ENCODE assay signal across 13 cellular contexts in genomic region chr14:59245809-59246295, GRCh38. TPM values are rescaled to one million over a fixed set of nuclear protein-coding genes. Genes with fewer than 3 reads are reported as not detected.
DNase-seq lines count a peak whose midpoint lies in the region; ATAC-seq and TF ChIP-seq lines count a peak whose summit lies in the region.
"Had no signal": no experiment of that assay in that cellular context is flagged by ENCODE, and none has a peak within 500 bp of the region (broad histone marks: within the 10 kb centered on the region; RNA-seq: fewer than 3 reads in every experiment).

No MANE protein-coding gene starts in this region.

- H3K9ac ChIP-seq in PC-3 (ENCODE audit: low read length) = no peak overlapping the region
- H3K9ac ChIP-seq: BLaER1 treated with 17β-estradiol and CSF1 and Interleukin-3, amounts not matched to agents 10 nM and 100 nM had no signal

- no peak overlapping the region for H3K4me2 ChIP-seq in PC-3 (ENCODE audit: low read length)
- H3K4me2 ChIP-seq: BLaER1 treated with 17β-estradiol and CSF1 and Interleukin-3, amounts not matched to agents 10 nM and 100 nM had no signal

- POLR2A ChIA-PET in PC-3 (lab: Charles Lee; ENCODE audit: unreplicated experiment) = no interaction called here

- DNase-seq in PC-3 (no peak), NCI-H524 treated with DMSO at 0.1 percent for 48 hours (lab: John Stamatoyannopoulos, UW) (no peak), NCI-H1694 treated with DMSO at 0.1 percent for 48 hours (lab: John Stamatoyannopoulos, UW) (no peak), NCI-H748 (lab: John Stamatoyannopoulos, UW; ENCODE audit: unreplicated experiment) (no peak), osteocyte (ENCODE audit: extremely low spot score, unreplicated experiment) (no peak)
- DNase-seq: immature natural killer cell, upper lobe of left lung had no signal

- CTCF ChIA-PET in PC-3 (lab: Charles Lee) = no interaction called here

- no peak overlapping the region for H3K4me3 Mint-ChIP-seq in osteocyte (ENCODE audit: unreplicated experiment)
- H3K4me3 Mint-ChIP-seq: immature natural killer cell had no signal

- intact Hi-C loops in PC-3 (cut with micrococcal nuclease) = loop anchor here (2.0 to 5.0 kb wide), 2 partner anchors 33 to 61 kb away; no protein-coding TSS in a partner anchor

- peaks cover 17% of the 10 kb centered on the region for H3K4me1 Mint-ChIP-seq in osteocyte (ENCODE audit: unreplicated experiment)

- H4K20me1 ChIP-seq in PC-3 (ENCODE audit: low read length) = no peaks in the 10 kb centered on the region

- no peaks in the 10 kb centered on the region for H3K27me3 Mint-ChIP-seq in osteocyte (ENCODE audit: unreplicated experiment)
- H3K27me3 Mint-ChIP-seq: progenitor cell of endocrine pancreas had no signal

- no peaks in the 10 kb centered on the region for H3F3A ChIP-seq in PC-3 (ENCODE audit: low read length, unreplicated experiment)

- no peaks in the 10 kb centered on the region for H3K9me3 Mint-ChIP-seq in osteocyte (ENCODE audit: unreplicated experiment)
- H3K9me3 Mint-ChIP-seq: immature natural killer cell had no signal

- no peaks in the 10 kb centered on the region for H3K9me3 ChIP-seq in PC-3 (ENCODE audit: low read length)
- H3K9me3 ChIP-seq: upper lobe of left lung had no signal

- H3K27me3 ChIP-seq in PC-3 (ENCODE audit: low read length) = no peaks in the 10 kb centered on the region
- H3K27me3 ChIP-seq: BLaER1 treated with 17β-estradiol and CSF1 and Interleukin-3, amounts not matched to agents 10 nM and 100 nM; upper lobe of left lung had no signal

- no peak overlapping the region for H3K27ac Mint-ChIP-seq in osteocyte (ENCODE audit: unreplicated experiment)
- H3K27ac Mint-ChIP-seq: immature natural killer cell, progenitor cell of endocrine pancreas had no signal

- TF ChIP-seq CTCF in PC-3 (conservative IDR thresholded peaks at IDR 0.05; ENCODE audit: low read depth, low read length) (no peak), osteocyte (IDR thresholded peaks at IDR 0.05) (no peak)

- H3K9me2 ChIP-seq in PC-3 (replicated peaks; ENCODE audit: low read length) = no peaks in the 10 kb centered on the region

- ATAC-seq in GM18505 (IDR thresholded peaks at IDR 0.05; ENCODE audit: unreplicated experiment) = peak; percentile 88
- ATAC-seq in GM21360 (IDR thresholded peaks at IDR 0.05; ENCODE audit: unreplicated experiment) = peak; percentile 77
- ATAC-seq in HG02981 (IDR thresholded peaks at IDR 0.05; ENCODE audit: unreplicated experiment) = peak; percentile 79
- ATAC-seq in PC-3 = no peak

- peaks cover 46% of the 10 kb centered on the region for H3K4me1 ChIP-seq in PC-3 (ENCODE audit: insufficient read depth, low read length)

- no peak overlapping the region for H3K4me3 ChIP-seq in PC-3 (ENCODE audit: low read length)
- H3K4me3 ChIP-seq: BLaER1 treated with 17β-estradiol and CSF1 and Interleukin-3, amounts not matched to agents 10 nM and 100 nM; upper lobe of left lung had no signal

- TF ChIP-seq POLR2A in GM18505 (IDR thresholded peaks at IDR 0.05; ENCODE audit: borderline replicate concordance, extremely low read depth, insufficient read depth, insufficient read length) = no peak

- peak overlapping the region; percentile 24 for H3K27ac ChIP-seq in PC-3 (ENCODE audit: low read length)
- H3K27ac ChIP-seq: BLaER1 treated with 17β-estradiol and CSF1 and Interleukin-3, amounts not matched to agents 10 nM and 100 nM; epithelial cell of prostate; upper lobe of left lung had no signal

- H2AFZ ChIP-seq in PC-3 (ENCODE audit: low read length) = no peak overlapping the region

- BruUV-seq in PC-3 (replicated peaks; lab: Mats Ljungman, UMichigan) = no TSS peak

- no peaks in the 10 kb centered on the region for H3K36me3 ChIP-seq in PC-3 (ENCODE audit: low read depth, low read length)
- H3K36me3 ChIP-seq: upper lobe of left lung had no signal

- H3K79me2 ChIP-seq in PC-3 (ENCODE audit: low read length) = peaks cover 13% of the 10 kb centered on the region; the same call in 1 of the 2 replicates

- H3K36me3 Mint-ChIP-seq in osteocyte (ENCODE audit: unreplicated experiment) = no peaks in the 10 kb centered on the region
- H3K36me3 Mint-ChIP-seq: immature natural killer cell had no signal

RNA-seq across cellular contexts. Expression of gene DAAM1, which starts 57.4 kb away (rescaled TPM):
- total RNA-seq in PC-3 (2014; rRNA removed) = 32.7 and 36.7 TPM in 2 replicates
- total RNA-seq in osteocyte = 22.8 and 24.7 TPM in 2 replicates
